In genomic region chr7:33714208-33714607, GRCh38 we compare ENCODE assay signal across 23 cellular contexts.
"Had no signal": no experiment of that assay in that cellular context is flagged by ENCODE, and none has a peak within 500 bp of the region (broad histone marks: within the 10 kb centered on the region; RNA-seq: fewer than 3 reads in every experiment).

No MANE protein-coding gene starts in this region.

- DNase-seq: cerebellar nuclear complex; cortex of kidney; effector memory CD8-positive, alpha-beta T cell; gastrocnemius medialis; head of caudate nucleus; left cardiac atrium; left lung; mesenchymal stem cell; midbrain; naive thymus-derived CD4-positive, alpha-beta T cell; nephron progenitor cell; occipital lobe; stimulated activated CD4-positive, alpha-beta T cell treated with anti-CD3 and anti-CD28 coated beads, Interleukin-12 subunit alpha, Interleukin-12 subunit beta, amount 100 ng/mL, for 4 hours; stimulated activated CD4-positive, alpha-beta T cell treated with anti-CD3 and anti-CD28 coated beads, Interleukin-1b, Interleukin-23, amount 100 ng/mL, for 48 hours; stimulated activated CD4-positive, alpha-beta T cell treated with anti-CD3 and anti-CD28 coated beads, Interleukin-4, amount 100 ng/mL, for 1 hour; stimulated activated CD8-positive, alpha-beta memory T cell treated with anti-CD3 and anti-CD28 coated beads, Interleukin-4, amount 100 ng/mL, for 48 hours; stimulated activated naive CD4-positive, alpha-beta T cell treated with Interleukin-2 at 50 U/mL for 16 hours; upper lobe of left lung had no signal

- H3K27me3 Mint-ChIP-seq: effector memory CD8-positive, alpha-beta T cell had no signal

- ATAC-seq: effector memory CD8-positive, alpha-beta T cell; gastrocnemius medialis; left cardiac atrium; left lung; naive thymus-derived CD4-positive, alpha-beta T cell; sciatic nerve had no signal

- H3K27me3 ChIP-seq: gastrocnemius medialis, left lung, tibial nerve, upper lobe of left lung had no signal

- H3K27ac ChIP-seq: gastrocnemius medialis, left lung, parathyroid adenoma, thoracic aorta, tibial nerve, upper lobe of left lung had no signal

- H3K4me3 Mint-ChIP-seq: effector memory CD8-positive, alpha-beta T cell; naive thymus-derived CD4-positive, alpha-beta T cell; nephron progenitor cell had no signal

- H3K4me1 ChIP-seq: left lung, parathyroid adenoma had no signal

- H3K27ac Mint-ChIP-seq: naive thymus-derived CD4-positive, alpha-beta T cell; progenitor cell of endocrine pancreas had no signal
